In genomic region chr3:179376474-179376873, GRCh38 we compare ENCODE assay signal across 20 cellular contexts. TPM values are rescaled to one million over a fixed set of nuclear protein-coding genes. Genes with fewer than 3 reads are reported as not detected.
DNase-seq lines count a peak whose midpoint lies in the region; ATAC-seq and TF ChIP-seq lines count a peak whose summit lies in the region.
"Had no signal": no experiment of that assay in that cellular context is flagged by ENCODE, and none has a peak within 500 bp of the region (broad histone marks: within the 10 kb centered on the region; RNA-seq: fewer than 3 reads in every experiment).

No MANE protein-coding gene starts in this region.

- H3K27me3 Mint-ChIP-seq in CD4-positive, CD25-positive, alpha-beta regulatory T cell, result no peaks in the 10 kb centered on the region
- H3K27me3 Mint-ChIP-seq: B cell; CD4-positive, alpha-beta memory T cell; CD8-positive, alpha-beta memory T cell had no signal

- no peaks in the 10 kb centered on the region for H3K9me3 ChIP-seq in CD4-positive, CD25-positive, alpha-beta regulatory T cell (ENCODE audit: control insufficient read depth in 2 of 2, low read length in 2 of 2)
- H3K9me3 ChIP-seq: A549; BLaER1 treated with 17β-estradiol and CSF1 and Interleukin-3, amounts not matched to agents 10 nM and 100 nM had no signal

- H3K27ac ChIP-seq in CD4-positive, CD25-positive, alpha-beta regulatory T cell (ENCODE audit: insufficient read depth, low read length, poor library complexity, severe bottlenecking), result no peak overlapping the region
- H3K27ac ChIP-seq: 22Rv1; A549; BLaER1 treated with 17β-estradiol and CSF1 and Interleukin-3, amounts not matched to agents 10 nM and 100 nM; C4-2B had no signal

- H3K4me1 ChIP-seq in CD4-positive, CD25-positive, alpha-beta regulatory T cell (ENCODE audit: control insufficient read depth, insufficient read depth, low read length, poor library complexity, severe bottlenecking), result no peaks in the 10 kb centered on the region
- H3K4me1 ChIP-seq: A549; BLaER1 treated with 17β-estradiol and CSF1 and Interleukin-3, amounts not matched to agents 10 nM and 100 nM had no signal

- H3K4me1 Mint-ChIP-seq in CD4-positive, CD25-positive, alpha-beta regulatory T cell, result peaks cover 0 to 2% (median 0%) of the 10 kb centered on the region in 4 donors
- H3K4me1 Mint-ChIP-seq: B cell; CD4-positive, alpha-beta memory T cell; CD8-positive, alpha-beta memory T cell had no signal

- no peaks in the 10 kb centered on the region for H3K9me3 Mint-ChIP-seq in CD4-positive, CD25-positive, alpha-beta regulatory T cell
- H3K9me3 Mint-ChIP-seq: CD4-positive, alpha-beta memory T cell; CD8-positive, alpha-beta memory T cell had no signal

- no peaks in the 10 kb centered on the region for H3K27me3 ChIP-seq in CD4-positive, CD25-positive, alpha-beta regulatory T cell (ENCODE audit: control insufficient read depth, insufficient read depth, low read length)
- H3K27me3 ChIP-seq: BLaER1 treated with 17β-estradiol and CSF1 and Interleukin-3, amounts not matched to agents 10 nM and 100 nM had no signal

- H3K36me3 Mint-ChIP-seq in CD4-positive, CD25-positive, alpha-beta regulatory T cell, result peaks cover 30% of the 10 kb centered on the region

- peak overlapping the region in 2 of 3 donors; percentile 45 to 74 for H3K27ac Mint-ChIP-seq in CD4-positive, CD25-positive, alpha-beta regulatory T cell
- H3K27ac Mint-ChIP-seq: B cell; CD4-positive, alpha-beta memory T cell had no signal

- H3K36me3 ChIP-seq in CD4-positive, CD25-positive, alpha-beta regulatory T cell (ENCODE audit: control insufficient read depth, insufficient read depth, low read length), result peaks cover 59% of the 10 kb centered on the region

- ATAC-seq in CD4-positive, CD25-positive, alpha-beta regulatory T cell (ENCODE audit: low read depth in 2 of 2), result no peak
- ATAC-seq in HG02884 (IDR thresholded peaks at IDR 0.05; ENCODE audit: unreplicated experiment), result no peak
- ATAC-seq: A549 had no signal

- no peak overlapping the region for H3K4me3 ChIP-seq in CD4-positive, CD25-positive, alpha-beta regulatory T cell (ENCODE audit: low read depth, low read length)
- H3K4me3 ChIP-seq: A549; BLaER1 treated with 17β-estradiol and CSF1 and Interleukin-3, amounts not matched to agents 10 nM and 100 nM had no signal

- no peak for TF ChIP-seq POLR2A in erythroblast (IDR thresholded peaks at IDR 0.05; ENCODE audit: low read length)

- no peak overlapping the region for H3K4me3 Mint-ChIP-seq in CD4-positive, CD25-positive, alpha-beta regulatory T cell
- H3K4me3 Mint-ChIP-seq: B cell; CD4-positive, alpha-beta memory T cell; CD8-positive, alpha-beta memory T cell had no signal

- DNase-seq in CD4-positive, CD25-positive, alpha-beta regulatory T cell, result no peak
- peak; percentile 2 for DNase-seq in OCI-M1 (lab: John Stamatoyannopoulos, UW)
- DNase-seq in erythroblast (lab: John Stamatoyannopoulos, UW), result peak; percentile 39 to 55
- no peak for DNase-seq in EL
- DNase-seq: AML-193; CD4-positive, alpha-beta memory T cell; CD8-positive, alpha-beta memory T cell; COR-L47; DMS 273 treated with DMSO at 0.1 percent for 48 hours; DMS153; DMS53; DMS79; DND-41; GF-D8 had no signal

RNA-seq across cellular contexts. Expression of gene MFN1, which starts 29.0 kb away (rescaled TPM):
- total RNA-seq in CD4-positive, CD25-positive, alpha-beta regulatory T cell, result 45.6 TPM
- polyA plus RNA-seq in CD4-positive, CD25-positive, alpha-beta regulatory T cell, result 10 to 100 TPM; 10.5 to 14.2 (median 10.7) TPM

RNA-seq across cellular contexts. Expression of gene ZNF639, which starts 53.6 kb away (rescaled TPM):
- total RNA-seq in CD4-positive, CD25-positive, alpha-beta regulatory T cell, result 58.8 TPM
- 10 to 100 TPM; 41.9 to 55.0 (median 49.9) TPM for polyA plus RNA-seq in CD4-positive, CD25-positive, alpha-beta regulatory T cell

Comparison
In these comparisons a context has a peak if more than half of its experiments do, and no peak if none do; other contexts are left out.
1. DNase-seq: peak in OCI-M1 (single experiment) and erythroblast (2 of 2); none in CD4-positive, CD25-positive, alpha-beta regulatory T cell (0 of 3) and EL (single experiment).